In the genomic region with DNA sequence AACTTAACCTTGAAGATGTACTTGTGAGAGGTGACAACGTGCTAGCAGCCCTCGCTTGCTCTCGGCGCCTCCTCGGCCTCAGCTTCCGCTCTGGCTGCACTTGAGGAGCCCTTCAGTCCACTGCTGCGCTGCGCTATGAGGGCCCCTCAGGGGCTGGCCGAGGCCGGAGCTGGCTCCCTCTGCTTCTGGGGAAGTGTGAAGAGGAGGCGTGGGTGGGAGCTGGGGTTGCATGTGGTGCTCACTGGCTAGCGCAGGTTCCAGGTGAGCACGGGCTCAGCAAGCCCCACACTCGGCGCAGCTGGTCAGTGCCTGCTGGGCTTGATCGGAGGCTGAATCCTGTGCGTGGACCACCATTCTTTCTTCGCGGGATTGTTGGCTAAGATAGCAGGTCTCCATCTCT, we compare ENCODE assay signal across 27 cellular contexts.
"Had no signal": no experiment of that assay in that cellular context is flagged by ENCODE, and none has a peak within 500 bp of the region (broad histone marks: within the 10 kb centered on the region; RNA-seq: fewer than 3 reads in every experiment).

No MANE protein-coding gene starts in this region.

- DNase-seq: immature natural killer cell; kidney; left colon; lower lobe of right lung; mammary epithelial cell; mesenchymal stem cell; naive thymus-derived CD8-positive, alpha-beta T cell; occipital lobe; retina; stimulated activated CD4-positive, alpha-beta T cell treated with anti-CD3 and anti-CD28 coated beads, Interleukin-12 subunit alpha, Interleukin-12 subunit beta, amount 100 ng/mL, for 4 hours; stimulated activated CD4-positive, alpha-beta T cell treated with anti-CD3 and anti-CD28 coated beads, Interleukin-15, amount 100 ng/mL, for 24 hours; stimulated activated CD4-positive, alpha-beta T cell treated with anti-CD3 and anti-CD28 coated beads, Interleukin-2, amount 100 ng/mL, for 24 hours; stimulated activated CD4-positive, alpha-beta T cell treated with anti-CD3 and anti-CD28 coated beads, Interleukin-4, amount 100 ng/mL, for 1 hour; stimulated activated naive B cell treated with anti-CD40 and anti-IgM and Interleukin-4, amounts not matched to agents 10 μg/mL and 1 μg/mL and 100 μg/mL, for 72 hours; stimulated activated naive CD8-positive, alpha-beta T cell treated with anti-CD3 and anti-CD28 coated beads, Interleukin-15, Interleukin-2, amounts not matched to agents 100 U/mL and 50 U/mL, for 24 hours; stomach; testis; thyroid gland; transverse colon had no signal

- H3K36me3 ChIP-seq: left lung, lower lobe of right lung, neutrophil, pancreas, prostate gland, stomach, thyroid gland, transverse colon, upper lobe of left lung had no signal

- H3K4me3 ChIP-seq: left lung, lower lobe of right lung, pancreas, prostate gland, skin epidermis, stomach, testis, thyroid gland, transverse colon, upper lobe of left lung had no signal

- H3K9me3 ChIP-seq: lower lobe of right lung, neutrophil, pancreas, prostate gland, testis, thyroid gland had no signal

- H3K4me1 ChIP-seq: left lung, lower lobe of right lung, pancreas, prostate gland, stomach, testis, thyroid gland, transverse colon, upper lobe of left lung had no signal

- ATAC-seq: left colon; left lung; lower lobe of right lung; naive thymus-derived CD8-positive, alpha-beta T cell; pancreas; right cardiac atrium; sciatic nerve; stimulated activated naive B cell treated with anti-CD40 and anti-IgM and Interleukin-4, amounts not matched to agents 10 μg/mL and 1 μg/mL and 100 μg/mL, for 72 hours; stimulated activated naive CD8-positive, alpha-beta T cell treated with anti-CD3 and anti-CD28 coated beads, Interleukin-15, Interleukin-2, amounts not matched to agents 100 U/mL and 50 U/mL, for 24 hours had no signal

- H3K27ac ChIP-seq: left lung, lower lobe of right lung, neutrophil, pancreas, prostate gland, skin epidermis, stomach, testis, thyroid gland, transverse colon, upper lobe of left lung had no signal

- H3K27me3 ChIP-seq: left lung, neutrophil, pancreas, stomach, testis, thyroid gland, transverse colon, upper lobe of left lung had no signal
